ENCODE assay signal across 22 cellular contexts in the genomic region with DNA sequence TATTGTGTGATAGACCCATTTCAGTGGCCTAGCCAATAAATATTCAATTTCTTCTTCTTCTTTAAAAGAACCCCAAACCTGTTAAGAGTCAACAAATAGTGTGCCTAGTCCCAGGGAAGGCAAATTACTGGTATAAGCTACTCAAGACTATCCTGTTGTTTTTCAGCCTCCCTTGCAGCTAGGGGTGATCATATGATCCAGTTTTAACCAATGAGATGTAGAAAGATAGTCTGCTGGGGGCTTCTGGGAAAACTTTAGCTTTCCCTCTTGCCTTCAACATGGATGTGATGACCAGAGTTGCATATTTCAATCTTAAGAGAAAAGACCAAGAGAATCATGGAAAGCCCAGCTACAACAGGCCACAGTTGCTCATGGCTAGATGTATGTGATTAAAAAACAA. TPM values are rescaled to one million over a fixed set of nuclear protein-coding genes. Genes with fewer than 3 reads are reported as not detected.
DNase-seq lines count a peak whose midpoint lies in the region; ATAC-seq and TF ChIP-seq lines count a peak whose summit lies in the region.
"Had no signal": no experiment of that assay in that cellular context is flagged by ENCODE, and none has a peak within 500 bp of the region (broad histone marks: within the 10 kb centered on the region; RNA-seq: fewer than 3 reads in every experiment).

No MANE protein-coding gene starts in this region.

- H3K27ac Mint-ChIP-seq in CD4-positive, CD25-positive, alpha-beta regulatory T cell = peak overlapping the region; percentile 91 to 99 (median 91)
- H3K27ac Mint-ChIP-seq in CD8-positive, alpha-beta memory T cell = peak overlapping the region; percentile 82 to 98 (median 94)
- H3K27ac Mint-ChIP-seq in activated naive CD8-positive, alpha-beta T cell = peak overlapping the region; percentile 84
- H3K27ac Mint-ChIP-seq in naive thymus-derived CD4-positive, alpha-beta T cell = peak overlapping the region; percentile 89 to 97 (median 94)

- H3K36me3 ChIP-seq in CD4-positive, CD25-positive, alpha-beta regulatory T cell (ENCODE audit: control insufficient read depth, insufficient read depth, low read length) = peaks cover 65% of the 10 kb centered on the region
- peaks cover 55% of the 10 kb centered on the region for H3K36me3 ChIP-seq in CD8-positive, alpha-beta memory T cell (ENCODE audit: insufficient read depth, low read length)
- H3K36me3 ChIP-seq in naive thymus-derived CD4-positive, alpha-beta T cell (ENCODE audit: control insufficient read depth in 2 of 3, insufficient read depth in 3 of 3, low read length in 3 of 3) = peaks cover 13 to 54% (median 14%) of the 10 kb centered on the region in 3 experiments
- H3K36me3 ChIP-seq in MM.1S (replicated peaks; ENCODE audit: insufficient read depth, low read length) = peaks cover 21% of the 10 kb centered on the region; the same call in 1 of the 2 replicates

- no peak overlapping the region for H2AFZ ChIP-seq in MM.1S (ENCODE audit: low read length)

- no peak overlapping the region for H3K9ac ChIP-seq in MM.1S (ENCODE audit: low read length)

- H3K27me3 ChIP-seq in CD4-positive, CD25-positive, alpha-beta regulatory T cell (ENCODE audit: control insufficient read depth, insufficient read depth, low read length) = no peaks in the 10 kb centered on the region
- H3K27me3 ChIP-seq in CD8-positive, alpha-beta memory T cell (ENCODE audit: insufficient read depth, low read length, poor library complexity, severe bottlenecking) = no peaks in the 10 kb centered on the region
- no peaks in the 10 kb centered on the region for H3K27me3 ChIP-seq in naive thymus-derived CD4-positive, alpha-beta T cell (ENCODE audit: control insufficient read depth in 2 of 2, insufficient read depth in 2 of 2, low read length in 2 of 2)
- no peaks in the 10 kb centered on the region for H3K27me3 ChIP-seq in MM.1S (replicated peaks; ENCODE audit: insufficient read depth, low read length)
- H3K27me3 ChIP-seq: tibial artery had no signal

- no peak for ATAC-seq in CD4-positive, CD25-positive, alpha-beta regulatory T cell (ENCODE audit: low read depth in 2 of 2)
- no peak for ATAC-seq in naive thymus-derived CD4-positive, alpha-beta T cell
- ATAC-seq: SK-N-SH treated with all-trans-retinoic acid at 6 μM for 48 hours had no signal

- DNase-seq in CD4-positive, CD25-positive, alpha-beta regulatory T cell = no peak
- DNase-seq in CD8-positive, alpha-beta memory T cell = no peak
- DNase-seq in naive thymus-derived CD4-positive, alpha-beta T cell = no peak
- DNase-seq in SK-N-DZ (ENCODE audit: low spot score) = no peak
- DNase-seq in COR-L47 (lab: John Stamatoyannopoulos, UW) = no peak
- DNase-seq in MM.1S = no peak
- DNase-seq: activated CD4-positive, alpha-beta T cell treated with anti-CD3 and anti-CD28 coated beads for 1 hour; activated naive CD4-positive, alpha-beta T cell treated with Interleukin-2 at 50 U/mL for 16 hours; effector memory CD4-positive, alpha-beta T cell; kidney glomerular epithelial cell; mammary epithelial cell; NCI-H1105 treated with DMSO at 0.1 percent for 48 hours; NCI-H2081 treated with DMSO at 0.1 percent for 48 hours; NCI-H524; nephron progenitor cell; stimulated activated naive CD4-positive, alpha-beta T cell treated with Interleukin-2 at 50 U/mL for 16 hours; tibial artery had no signal

- H3K4me1 ChIP-seq in CD4-positive, CD25-positive, alpha-beta regulatory T cell (ENCODE audit: control insufficient read depth, insufficient read depth, low read length, poor library complexity, severe bottlenecking) = peaks cover 48% of the 10 kb centered on the region
- peaks cover 61% of the 10 kb centered on the region for H3K4me1 ChIP-seq in CD8-positive, alpha-beta memory T cell (ENCODE audit: insufficient read depth, low read length)
- peaks cover 34 to 57% of the 10 kb centered on the region in 2 donors for H3K4me1 ChIP-seq in naive thymus-derived CD4-positive, alpha-beta T cell (ENCODE audit: control insufficient read depth in 2 of 2, insufficient read depth in 2 of 2, low read length in 2 of 2)
- H3K4me1 ChIP-seq in MM.1S (ENCODE audit: low read length) = peaks cover 24% of the 10 kb centered on the region

- peaks cover 29 to 71% (median 56%) of the 10 kb centered on the region in 4 donors for H3K4me1 Mint-ChIP-seq in CD4-positive, CD25-positive, alpha-beta regulatory T cell
- H3K4me1 Mint-ChIP-seq in CD8-positive, alpha-beta memory T cell = peaks cover 45 to 73% (median 69%) of the 10 kb centered on the region in 3 donors
- H3K4me1 Mint-ChIP-seq in activated naive CD8-positive, alpha-beta T cell (ENCODE audit: low read depth) = peaks cover 79% of the 10 kb centered on the region
- peaks cover 30 to 79% (median 74%) of the 10 kb centered on the region in 7 donors for H3K4me1 Mint-ChIP-seq in naive thymus-derived CD4-positive, alpha-beta T cell

- POLR2A ChIA-PET in CD8-positive, alpha-beta memory T cell (lab: Charles Lee) = interaction anchor here (0.6 kb wide), 1 partner anchor 22 kb away, joined by 3 read pairs; no protein-coding TSS in a partner anchor
- POLR2A ChIA-PET in naive thymus-derived CD4-positive, alpha-beta T cell (lab: Charles Lee) = interaction anchor here (0.5 to 10.1 kb wide), 6 partner anchors 10 to 1817 kb away, joined by 3 to 115 read pairs (median 4); partner anchors contain the start of genes RPS27 and UBAP2L

- H3K9me3 ChIP-seq in CD4-positive, CD25-positive, alpha-beta regulatory T cell (ENCODE audit: control insufficient read depth in 2 of 2, low read length in 2 of 2) = peaks cover 0 to 3% of the 10 kb centered on the region in 2 experiments
- no peaks in the 10 kb centered on the region for H3K9me3 ChIP-seq in CD8-positive, alpha-beta memory T cell (ENCODE audit: low read length)
- peaks cover 0 to 4% (median 0%) of the 10 kb centered on the region in 3 experiments for H3K9me3 ChIP-seq in naive thymus-derived CD4-positive, alpha-beta T cell (ENCODE audit: control insufficient read depth in 2 of 3, low read length in 3 of 3)
- H3K9me3 ChIP-seq in MM.1S (replicated peaks; ENCODE audit: insufficient read depth, low read length) = no peaks in the 10 kb centered on the region
- H3K9me3 ChIP-seq: HAP-1, tibial artery had no signal

- peaks cover 22% of the 10 kb centered on the region for H3F3A ChIP-seq in MM.1S (ENCODE audit: insufficient read depth, low read length)

- peaks cover 13% of the 10 kb centered on the region for H4K20me1 ChIP-seq in MM.1S (ENCODE audit: insufficient read depth, low read length)

- intact Hi-C loops in naive thymus-derived CD4-positive, alpha-beta T cell (cut with micrococcal nuclease) = loop anchor here (1.0 to 10.0 kb wide), 7 partner anchors 10 to 485 kb away; partner anchors contain the start of genes ILF2 (in 1 of the 2), NPR1 (in 1 of the 2), RPS27 (in 1 of the 2) and UBAP2L (in 1 of the 2)

- H3K4me2 ChIP-seq in MM.1S (ENCODE audit: low read depth, low read length) = no peak overlapping the region

- TF ChIP-seq CTCF in MM.1S (IDR thresholded peaks at IDR 0.05; ENCODE audit: low read length) = no peak

- peaks cover 58% of the 10 kb centered on the region for H3K79me2 ChIP-seq in MM.1S (ENCODE audit: low read length)

- peaks cover 0 to 8% (median 2%) of the 10 kb centered on the region in 7 donors for H3K9me3 Mint-ChIP-seq in CD4-positive, CD25-positive, alpha-beta regulatory T cell
- H3K9me3 Mint-ChIP-seq in CD8-positive, alpha-beta memory T cell = peaks cover 0 to 3% (median 0%) of the 10 kb centered on the region in 5 donors
- H3K9me3 Mint-ChIP-seq in activated naive CD8-positive, alpha-beta T cell (ENCODE audit: low read depth) = no peaks in the 10 kb centered on the region
- peaks cover 0 to 16% (median 3%) of the 10 kb centered on the region in 11 donors for H3K9me3 Mint-ChIP-seq in naive thymus-derived CD4-positive, alpha-beta T cell

- peak overlapping the region; percentile 78 for H3K27ac ChIP-seq in CD4-positive, CD25-positive, alpha-beta regulatory T cell (ENCODE audit: insufficient read depth, low read length, poor library complexity, severe bottlenecking)
- H3K27ac ChIP-seq in CD8-positive, alpha-beta memory T cell (ENCODE audit: low read depth, low read length) = peak overlapping the region; percentile 56
- H3K27ac ChIP-seq in naive thymus-derived CD4-positive, alpha-beta T cell (ENCODE audit: low read depth, low read length) = peak overlapping the region; percentile 74
- no peak overlapping the region for H3K27ac ChIP-seq in MM.1S (ENCODE audit: low read length)
- H3K27ac ChIP-seq: tibial artery had no signal

- H3K9me2 ChIP-seq in MM.1S (replicated peaks; ENCODE audit: insufficient read depth, low read length) = no peaks in the 10 kb centered on the region

- no peaks in the 10 kb centered on the region for H3K27me3 Mint-ChIP-seq in CD4-positive, CD25-positive, alpha-beta regulatory T cell
- H3K27me3 Mint-ChIP-seq in CD8-positive, alpha-beta memory T cell = peaks cover 0 to 2% of the 10 kb centered on the region in 2 donors
- no peaks in the 10 kb centered on the region for H3K27me3 Mint-ChIP-seq in activated naive CD8-positive, alpha-beta T cell
- H3K27me3 Mint-ChIP-seq in naive thymus-derived CD4-positive, alpha-beta T cell = no peaks in the 10 kb centered on the region

- CTCF ChIA-PET in CD8-positive, alpha-beta memory T cell (lab: Charles Lee) = interaction anchor here (1.4 to 1.9 kb wide), 4 partner anchors 9 to 21 kb away, joined by 3 to 7 read pairs (median 4); no protein-coding TSS in a partner anchor
- CTCF ChIA-PET in naive thymus-derived CD4-positive, alpha-beta T cell (lab: Charles Lee) = interaction anchor here (0.7 kb wide), 1 partner anchor 18 kb away, joined by 3 read pairs; no protein-coding TSS in a partner anchor

- H3K4me3 ChIP-seq in CD4-positive, CD25-positive, alpha-beta regulatory T cell (ENCODE audit: low read depth, low read length) = peak overlapping the region; percentile 60
- no peak overlapping the region for H3K4me3 ChIP-seq in CD8-positive, alpha-beta memory T cell (ENCODE audit: low read length)
- H3K4me3 ChIP-seq in naive thymus-derived CD4-positive, alpha-beta T cell (ENCODE audit: low read length) = no peak overlapping the region
- no peak overlapping the region for H3K4me3 ChIP-seq in MM.1S (ENCODE audit: low read length)
- H3K4me3 ChIP-seq: HAP-1, tibial artery had no signal

- H3K4me3 Mint-ChIP-seq in CD4-positive, CD25-positive, alpha-beta regulatory T cell = peak overlapping the region in 2 of 4 donors; percentile 33 to 83
- no peak overlapping the region for H3K4me3 Mint-ChIP-seq in CD8-positive, alpha-beta memory T cell
- peak overlapping the region; percentile 32 for H3K4me3 Mint-ChIP-seq in activated naive CD8-positive, alpha-beta T cell
- H3K4me3 Mint-ChIP-seq in naive thymus-derived CD4-positive, alpha-beta T cell = peak overlapping the region in 7 of 10 donors; percentile 8 to 82 (median 21)
- H3K4me3 Mint-ChIP-seq: nephron progenitor cell had no signal

- H3K36me3 Mint-ChIP-seq in CD4-positive, CD25-positive, alpha-beta regulatory T cell = peaks cover 56% of the 10 kb centered on the region
- peaks cover 33 to 84% (median 33%) of the 10 kb centered on the region in 3 donors for H3K36me3 Mint-ChIP-seq in CD8-positive, alpha-beta memory T cell
- peaks cover 36% of the 10 kb centered on the region for H3K36me3 Mint-ChIP-seq in activated naive CD8-positive, alpha-beta T cell
- H3K36me3 Mint-ChIP-seq in naive thymus-derived CD4-positive, alpha-beta T cell = peaks cover 17 to 74% (median 55%) of the 10 kb centered on the region in 5 donors

RNA-seq across cellular contexts. Expression of gene NUP210L, which starts 4.7 kb away (rescaled TPM):
- 0.10 TPM for total RNA-seq in CD4-positive, CD25-positive, alpha-beta regulatory T cell
- under 1 TPM in 2 of 4 donors, not detected in 2; 0.02 to 0.17 TPM for polyA plus RNA-seq in CD4-positive, CD25-positive, alpha-beta regulatory T cell
- total RNA-seq in CD8-positive, alpha-beta memory T cell = under 1 TPM in 1 of 2 experiments, not detected in 1; 0.09 TPM
- polyA plus RNA-seq in CD8-positive, alpha-beta memory T cell = 0.06 TPM
- total RNA-seq in naive thymus-derived CD4-positive, alpha-beta T cell = under 1 TPM in 4 of 5 experiments, not detected in 1; 0.11 to 0.16 (median 0.15) TPM
- polyA plus RNA-seq in naive thymus-derived CD4-positive, alpha-beta T cell = not detected
- not detected in 2 replicates for polyA plus RNA-seq in SK-N-DZ (2014; cell fraction: cytosol; rRNA removed)
- not detected in 2 replicates for polyA plus RNA-seq in SK-N-DZ (2014; cell fraction: nucleus; rRNA removed)
- total RNA-seq: cerebellum had no signal
- polyA plus RNA-seq: mammary epithelial cell had no signal

RNA-seq across cellular contexts. Expression of gene TPM3, which starts 32.3 kb away (rescaled TPM):
- 412 TPM for total RNA-seq in CD4-positive, CD25-positive, alpha-beta regulatory T cell
- polyA plus RNA-seq in CD4-positive, CD25-positive, alpha-beta regulatory T cell = 1,000 to 10,000 TPM in 1 of 4 donors, 100 to 1,000 TPM in 3; 780 to 1,027 (median 844) TPM
- total RNA-seq in CD8-positive, alpha-beta memory T cell = 100 to 1,000 TPM; 802 to 863 TPM
- polyA plus RNA-seq in CD8-positive, alpha-beta memory T cell = 948 TPM
- total RNA-seq in naive thymus-derived CD4-positive, alpha-beta T cell = 100 to 1,000 TPM; 264 to 688 (median 281) TPM
- polyA plus RNA-seq in naive thymus-derived CD4-positive, alpha-beta T cell = 100 to 1,000 TPM; 653 to 718 TPM
- 390 and 528 TPM in 2 replicates for polyA plus RNA-seq in SK-N-DZ (2014; cell fraction: cytosol; rRNA removed)
- 212 and 245 TPM in 2 replicates for polyA plus RNA-seq in SK-N-DZ (2014; cell fraction: nucleus; rRNA removed)

RNA-seq across cellular contexts. Expression of gene CFAP141, which starts 46.6 kb away (rescaled TPM):
- not detected for total RNA-seq in CD4-positive, CD25-positive, alpha-beta regulatory T cell
- not detected for polyA plus RNA-seq in CD4-positive, CD25-positive, alpha-beta regulatory T cell
- total RNA-seq in CD8-positive, alpha-beta memory T cell = not detected
- polyA plus RNA-seq in CD8-positive, alpha-beta memory T cell = not detected
- not detected for total RNA-seq in naive thymus-derived CD4-positive, alpha-beta T cell
- not detected for polyA plus RNA-seq in naive thymus-derived CD4-positive, alpha-beta T cell
- polyA plus RNA-seq in SK-N-DZ (2014; cell fraction: cytosol; rRNA removed) = not detected in 2 replicates
- not detected in 2 replicates for polyA plus RNA-seq in SK-N-DZ (2014; cell fraction: nucleus; rRNA removed)
- total RNA-seq: cerebellum, mammary epithelial cell, posterior vena cava had no signal
- polyA plus RNA-seq: mammary epithelial cell had no signal

Comparison
In these comparisons a context has a peak if more than half of its experiments do, and no peak if none do; other contexts are left out.
1. H3K4me3 Mint-ChIP-seq: peak in activated naive CD8-positive, alpha-beta T cell (single experiment) and naive thymus-derived CD4-positive, alpha-beta T cell (7 of 10); none in CD8-positive, alpha-beta memory T cell (0 of 7).
2. Peak in every context shown above with its lines, with median percentiles within 50 percentile points of each other: H3K27ac Mint-ChIP-seq.